9 cellular contexts compared by ENCODE assay signal in the genomic region with DNA sequence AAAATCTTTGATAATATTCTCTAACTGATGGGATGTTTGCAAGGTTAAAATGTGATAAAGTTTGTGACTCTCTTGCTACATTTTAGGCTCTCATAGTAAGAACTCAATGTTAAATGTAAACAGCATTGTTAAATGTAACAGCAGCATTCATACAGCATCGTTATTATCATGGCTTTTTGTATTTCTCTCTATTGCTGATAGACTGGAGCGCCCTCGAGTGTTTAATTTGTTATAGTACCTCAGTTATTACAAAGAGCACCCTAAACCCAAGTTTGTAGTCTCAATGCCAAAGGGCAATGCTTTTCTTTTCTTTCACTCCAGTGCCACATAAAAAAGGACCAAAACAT. TPM values are rescaled to one million over a fixed set of nuclear protein-coding genes. Genes with fewer than 3 reads are reported as not detected.
DNase-seq lines count a peak whose midpoint lies in the region; ATAC-seq and TF ChIP-seq lines count a peak whose summit lies in the region.
"Had no signal": no experiment of that assay in that cellular context is flagged by ENCODE, and none has a peak within 500 bp of the region (broad histone marks: within the 10 kb centered on the region; RNA-seq: fewer than 3 reads in every experiment).

No MANE protein-coding gene starts in this region.

- H3K79me2 ChIP-seq in HCT116 (ENCODE audit: insufficient read depth, low read length): no peaks in the 10 kb centered on the region

- intact Hi-C loops in HCT116 (cut with micrococcal nuclease): loop anchor here (1.0 to 10.0 kb wide), 4 partner anchors 72 to 343 kb away; a partner anchor contains a TSS

- peak overlapping the region; percentile 94 for H2AFZ ChIP-seq in HCT116 (ENCODE audit: low read depth, low read length, poor library complexity, severe bottlenecking)

- no TSS peak for BruUV-seq in HCT116 (replicated peaks; lab: Mats Ljungman, UMichigan)

- peak; percentile 89 for ATAC-seq in HCT116
- ATAC-seq in upper lobe of left lung (ENCODE audit: low FRiP score in 2 of 2): no peak
- no peak for ATAC-seq in omental fat pad (ENCODE audit: low FRiP score)
- no peak for ATAC-seq in HG02840 (IDR thresholded peaks at IDR 0.05; ENCODE audit: low FRiP score, unreplicated experiment)
- no peak for ATAC-seq in GM18519 (IDR thresholded peaks at IDR 0.05; ENCODE audit: low FRiP score, unreplicated experiment)

- H3K4me2 ChIP-seq in HCT116 (ENCODE audit: low read length): no peak overlapping the region

- H3K4me1 ChIP-seq in BE2C: no peaks in the 10 kb centered on the region
- peaks cover 0 to 8% of the 10 kb centered on the region in 2 experiments; a peak in 1 of 4 replicates for H3K4me1 ChIP-seq in HCT116 (ENCODE audit: control insufficient read depth in 1 of 2, insufficient read depth in 2 of 2, low read length in 2 of 2)
- H3K4me1 ChIP-seq in upper lobe of left lung: no peaks in the 10 kb centered on the region

- H3K36me3 ChIP-seq in BE2C: no peaks in the 10 kb centered on the region
- no peaks in the 10 kb centered on the region for H3K36me3 ChIP-seq in HCT116 (ENCODE audit: control insufficient read depth in 1 of 2, insufficient read depth in 2 of 2, low read length in 2 of 2)
- no peaks in the 10 kb centered on the region for H3K36me3 ChIP-seq in upper lobe of left lung

- H3K4me3 ChIP-seq in BE2C (ENCODE audit: low read depth, low read length) (no peak overlapping the region), HCT116 (replicated peaks in 1 of 2; ENCODE audit: low read depth in 1 of 2, low read length in 2 of 2) (no peak overlapping the region), fibroblast of pulmonary artery (replicated peaks; ENCODE audit: low read depth, low read length) (no peak overlapping the region), upper lobe of left lung (no peak overlapping the region)

- DNase-seq in BE2C (peak; percentile 23), HCT116 (ENCODE audit: low read depth, low spot score) (peak; percentile 31), RKO (ENCODE audit: low spot score) (peak; percentile 70), fibroblast of pulmonary artery (ENCODE audit: low read depth) (peak; percentile 57), upper lobe of left lung (no peak), omental fat pad (ENCODE audit: low spot score) (no peak)

- RAD21 ChIA-PET in HCT116 (lab: Charles Lee; ENCODE audit: low non-redundant PET in 1 of 2, low total read pairs in 2 of 2, uncharacterized antibody in 2 of 2, unreplicated experiment in 2 of 2): no interaction called here

- no peak for TF ChIP-seq POLR2A in HCT116 (IDR thresholded peaks at IDR 0.05; ENCODE audit: borderline replicate concordance, extremely low read depth, insufficient read depth, insufficient read length)
- no peak for TF ChIP-seq POLR2A in upper lobe of left lung (IDR thresholded peaks at IDR 0.05)

- H3K27me3 ChIP-seq in BE2C (no peaks in the 10 kb centered on the region), HCT116 (ENCODE audit: insufficient read depth, low read length) (no peaks in the 10 kb centered on the region), upper lobe of left lung (no peaks in the 10 kb centered on the region)

- peak; percentile 87 for TF ChIP-seq RAD21 in HCT116 (IDR thresholded peaks at IDR 0.05; ENCODE audit: low read depth)

- TF ChIP-seq CTCF in BE2C (IDR thresholded peaks at IDR 0.05; ENCODE audit: low read depth, low read length) (peak; percentile 64), HCT116 (IDR thresholded peaks at IDR 0.05 in 2 of 3, conservative IDR thresholded peaks at IDR 0.05 in 1 of 3; ENCODE audit: borderline replicate concordance in 1 of 3, insufficient read depth in 1 of 3, low read depth in 2 of 3, low read length in 2 of 3) (peak; percentile 55 to 84 (median 65)), fibroblast of pulmonary artery (IDR thresholded peaks at IDR 0.05; ENCODE audit: low read length, missing control alignments) (peak; percentile 53), upper lobe of left lung (IDR thresholded peaks at IDR 0.05) (peak in 4 of 6 experiments; percentile 14 to 49 (median 35)), omental fat pad (IDR thresholded peaks at IDR 0.05) (no peak)

- CTCF ChIA-PET in HCT116 (lab: Charles Lee): interaction anchor here (1.0 to 1.2 kb wide), 3 partner anchors 73 to 243 kb away, joined by 3 to 10 read pairs (median 6); no protein-coding TSS in a partner anchor

- TF ChIP-seq EP300 in upper lobe of left lung (IDR thresholded peaks at IDR 0.05): no peak

- 12 to 13% methylated on average over 3 of the region's 3 CpGs for WGBS in upper lobe of left lung, 2 donors

- H3K27ac ChIP-seq in HCT116 (ENCODE audit: low read depth, low read length) (no peak overlapping the region), upper lobe of left lung (no peak overlapping the region)
- H3K27ac ChIP-seq: epithelial cell of prostate had no signal

- H3K9ac ChIP-seq in HCT116 (ENCODE audit: low read length): no peak overlapping the region

- no peaks in the 10 kb centered on the region for H3K9me3 ChIP-seq in BE2C
- no peaks in the 10 kb centered on the region for H3K9me3 ChIP-seq in HCT116 (ENCODE audit: control insufficient read depth in 1 of 2, insufficient read depth in 1 of 2, low read depth in 1 of 2, low read length in 2 of 2)
- H3K9me3 ChIP-seq in upper lobe of left lung: no peaks in the 10 kb centered on the region

- POLR2A ChIA-PET in HCT116 (lab: Charles Lee): no interaction called here

- no peaks in the 10 kb centered on the region for H3K9me2 ChIP-seq in HCT116 (ENCODE audit: insufficient read depth)

- H4K20me1 ChIP-seq in HCT116 (ENCODE audit: insufficient read depth): no peaks in the 10 kb centered on the region

TF ChIP-seq in HCT116, 20 proteins besides CTCF, POLR2A, EP300 and RAD21:
- TF ChIP-seq SIN3A (IDR thresholded peaks at IDR 0.05; ENCODE audit: low read depth): no peak
- TF ChIP-seq, protein P1, sequence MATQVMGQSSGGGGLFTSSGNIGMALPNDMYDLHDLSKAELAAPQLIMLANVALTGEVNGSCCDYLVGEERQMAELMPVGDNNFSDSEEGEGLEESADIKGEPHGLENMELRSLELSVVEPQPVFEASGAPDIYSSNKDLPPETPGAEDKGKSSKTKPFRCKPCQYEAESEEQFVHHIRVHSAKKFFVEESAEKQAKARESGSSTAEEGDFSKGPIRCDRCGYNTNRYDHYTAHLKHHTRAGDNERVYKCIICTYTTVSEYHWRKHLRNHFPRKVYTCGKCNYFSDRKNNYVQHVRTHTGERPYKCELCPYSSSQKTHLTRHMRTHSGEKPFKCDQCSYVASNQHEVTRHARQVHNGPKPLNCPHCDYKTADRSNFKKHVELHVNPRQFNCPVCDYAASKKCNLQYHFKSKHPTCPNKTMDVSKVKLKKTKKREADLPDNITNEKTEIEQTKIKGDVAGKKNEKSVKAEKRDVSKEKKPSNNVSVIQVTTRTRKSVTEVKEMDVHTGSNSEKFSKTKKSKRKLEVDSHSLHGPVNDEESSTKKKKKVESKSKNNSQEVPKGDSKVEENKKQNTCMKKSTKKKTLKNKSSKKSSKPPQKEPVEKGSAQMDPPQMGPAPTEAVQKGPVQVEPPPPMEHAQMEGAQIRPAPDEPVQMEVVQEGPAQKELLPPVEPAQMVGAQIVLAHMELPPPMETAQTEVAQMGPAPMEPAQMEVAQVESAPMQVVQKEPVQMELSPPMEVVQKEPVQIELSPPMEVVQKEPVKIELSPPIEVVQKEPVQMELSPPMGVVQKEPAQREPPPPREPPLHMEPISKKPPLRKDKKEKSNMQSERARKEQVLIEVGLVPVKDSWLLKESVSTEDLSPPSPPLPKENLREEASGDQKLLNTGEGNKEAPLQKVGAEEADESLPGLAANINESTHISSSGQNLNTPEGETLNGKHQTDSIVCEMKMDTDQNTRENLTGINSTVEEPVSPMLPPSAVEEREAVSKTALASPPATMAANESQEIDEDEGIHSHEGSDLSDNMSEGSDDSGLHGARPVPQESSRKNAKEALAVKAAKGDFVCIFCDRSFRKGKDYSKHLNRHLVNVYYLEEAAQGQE (IDR thresholded peaks at IDR 0.05; ENCODE audit: low read depth): no peak
- no peak for TF ChIP-seq ZFX (IDR thresholded peaks at IDR 0.05)
- TF ChIP-seq CEBPB (IDR thresholded peaks at IDR 0.05; ENCODE audit: low read depth): no peak
- TF ChIP-seq EGR1 (IDR thresholded peaks at IDR 0.05; ENCODE audit: low read depth): no peak
- TF ChIP-seq YY1 (IDR thresholded peaks at IDR 0.05; ENCODE audit: extremely low read depth, insufficient replicate concordance, low read depth, low read length): no peak
- no peak for TF ChIP-seq EZH2phosphoT487 (IDR thresholded peaks at IDR 0.05; ENCODE audit: borderline replicate concordance)
- no peak for TF ChIP-seq SP1 (IDR thresholded peaks at IDR 0.05; ENCODE audit: low read depth)
- TF ChIP-seq, protein P2, sequence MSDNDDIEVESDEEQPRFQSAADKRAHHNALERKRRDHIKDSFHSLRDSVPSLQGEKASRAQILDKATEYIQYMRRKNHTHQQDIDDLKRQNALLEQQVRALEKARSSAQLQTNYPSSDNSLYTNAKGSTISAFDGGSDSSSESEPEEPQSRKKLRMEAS (IDR thresholded peaks at IDR 0.05): no peak

RNA-seq across cellular contexts. Expression of a gene that starts 14.9 kb away (rescaled TPM):
- polyA plus RNA-seq in BE2C (2012; ENCODE audit: insufficient read depth, insufficient read length, low read depth): 7.3 TPM
- total RNA-seq in HCT116 (2021; ENCODE audit: unreplicated experiment) (20.4 TPM), upper lobe of left lung (10 to 100 TPM in 4 of 6 donors, 1 to 10 TPM in 2; 9.4 to 12.2 (median 10.2) TPM), omental fat pad (10 to 100 TPM; 14.5 to 40.8 (median 23.6) TPM)
- polyA plus RNA-seq in HCT116 (2012): 6.0 and 6.2 TPM in 2 replicates

Comparison
In these comparisons a context has a peak if more than half of its experiments do, and no peak if none do; other contexts are left out.
1. DNase-seq: peak in BE2C (single experiment), HCT116 (single experiment), RKO (single experiment) and fibroblast of pulmonary artery (single experiment); none in upper lobe of left lung (0 of 2) and omental fat pad (single experiment).
2. CTCF ChIP-seq: peak in BE2C (single experiment), HCT116 (3 of 3), fibroblast of pulmonary artery (single experiment) and upper lobe of left lung (4 of 6); none in omental fat pad (0 of 3).